ENCODE assay signal across 2 cellular contexts in the genomic region with DNA sequence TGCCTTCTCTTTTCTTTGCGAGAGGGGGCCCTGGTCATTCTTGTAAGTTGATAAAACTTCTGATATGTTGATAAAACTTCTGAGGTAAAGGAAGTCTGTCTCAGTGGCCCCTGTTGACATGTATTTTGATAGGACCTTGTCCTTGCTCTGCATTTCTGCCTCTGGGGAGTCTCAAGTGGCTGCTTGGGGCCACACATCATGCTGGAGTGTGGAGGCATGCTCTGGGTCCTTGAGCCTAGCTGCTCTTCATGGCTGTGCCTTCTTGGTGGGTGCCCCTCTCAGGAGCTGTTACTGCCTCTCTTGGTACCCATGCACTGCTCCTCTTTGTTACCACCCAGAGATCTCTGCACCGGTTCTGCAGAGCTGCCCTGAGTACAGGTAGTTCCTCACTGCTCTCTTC.
TF ChIP-seq lines count a peak whose summit lies in the region.

No MANE protein-coding gene starts in this region.

TF ChIP-seq in HEK293T, 16 proteins besides CTCF, POLR2A, EP300 and RAD21:
- TF ChIP-seq FOXK2 (IDR thresholded peaks at IDR 0.05) (no peak), SP1 (IDR thresholded peaks at IDR 0.05) (no peak), FOXM1 (IDR thresholded peaks at IDR 0.05; ENCODE audit: borderline replicate concordance) (no peak), HDGF (IDR thresholded peaks at IDR 0.05; ENCODE audit: borderline replicate concordance) (no peak), BHLHE40 (IDR thresholded peaks at IDR 0.05; ENCODE audit: borderline replicate concordance) (no peak), CTBP1 (IDR thresholded peaks at IDR 0.05; ENCODE audit: borderline replicate concordance) (no peak), ARNT (IDR thresholded peaks at IDR 0.05) (no peak), SUZ12 (IDR thresholded peaks at IDR 0.05) (no peak), ELF4 (IDR thresholded peaks at IDR 0.05) (no peak), FOXA1 (IDR thresholded peaks at IDR 0.05) (no peak), TARDBP (IDR thresholded peaks at IDR 0.05) (no peak), ZNF384 (IDR thresholded peaks at IDR 0.05) (no peak), LEF1 (IDR thresholded peaks at IDR 0.05; ENCODE audit: borderline replicate concordance) (no peak), L3MBTL2 (conservative IDR thresholded peaks at IDR 0.05) (no peak)
- TF ChIP-seq, protein P1, sequence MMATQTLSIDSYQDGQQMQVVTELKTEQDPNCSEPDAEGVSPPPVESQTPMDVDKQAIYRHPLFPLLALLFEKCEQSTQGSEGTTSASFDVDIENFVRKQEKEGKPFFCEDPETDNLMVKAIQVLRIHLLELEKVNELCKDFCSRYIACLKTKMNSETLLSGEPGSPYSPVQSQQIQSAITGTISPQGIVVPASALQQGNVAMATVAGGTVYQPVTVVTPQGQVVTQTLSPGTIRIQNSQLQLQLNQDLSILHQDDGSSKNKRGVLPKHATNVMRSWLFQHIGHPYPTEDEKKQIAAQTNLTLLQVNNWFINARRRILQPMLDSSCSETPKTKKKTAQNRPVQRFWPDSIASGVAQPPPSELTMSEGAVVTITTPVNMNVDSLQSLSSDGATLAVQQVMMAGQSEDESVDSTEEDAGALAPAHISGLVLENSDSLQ (IDR thresholded peaks at IDR 0.05): no peak
TF ChIP-seq in HEK293T: peak in this region for 0.

TF ChIP-seq in K562, 482 proteins besides CTCF, POLR2A, EP300 and RAD21:
- TF ChIP-seq BCL6 (CRISPR knock-in tag; IDR thresholded peaks at IDR 0.05): no peak
- TF ChIP-seq, protein P2, sequence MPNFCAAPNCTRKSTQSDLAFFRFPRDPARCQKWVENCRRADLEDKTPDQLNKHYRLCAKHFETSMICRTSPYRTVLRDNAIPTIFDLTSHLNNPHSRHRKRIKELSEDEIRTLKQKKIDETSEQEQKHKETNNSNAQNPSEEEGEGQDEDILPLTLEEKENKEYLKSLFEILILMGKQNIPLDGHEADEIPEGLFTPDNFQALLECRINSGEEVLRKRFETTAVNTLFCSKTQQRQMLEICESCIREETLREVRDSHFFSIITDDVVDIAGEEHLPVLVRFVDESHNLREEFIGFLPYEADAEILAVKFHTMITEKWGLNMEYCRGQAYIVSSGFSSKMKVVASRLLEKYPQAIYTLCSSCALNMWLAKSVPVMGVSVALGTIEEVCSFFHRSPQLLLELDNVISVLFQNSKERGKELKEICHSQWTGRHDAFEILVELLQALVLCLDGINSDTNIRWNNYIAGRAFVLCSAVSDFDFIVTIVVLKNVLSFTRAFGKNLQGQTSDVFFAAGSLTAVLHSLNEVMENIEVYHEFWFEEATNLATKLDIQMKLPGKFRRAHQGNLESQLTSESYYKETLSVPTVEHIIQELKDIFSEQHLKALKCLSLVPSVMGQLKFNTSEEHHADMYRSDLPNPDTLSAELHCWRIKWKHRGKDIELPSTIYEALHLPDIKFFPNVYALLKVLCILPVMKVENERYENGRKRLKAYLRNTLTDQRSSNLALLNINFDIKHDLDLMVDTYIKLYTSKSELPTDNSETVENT (CRISPR knock-in tag; IDR thresholded peaks at IDR 0.05): no peak
- no peak for TF ChIP-seq CBX5 (IDR thresholded peaks at IDR 0.05; ENCODE audit: borderline replicate concordance, low read depth)
- no peak for TF ChIP-seq CHD2 (IDR thresholded peaks at IDR 0.05; ENCODE audit: low read depth, low read length)
- no peak for TF ChIP-seq THRAP3 (IDR thresholded peaks at IDR 0.05; ENCODE audit: borderline replicate concordance)
- TF ChIP-seq NELFE (IDR thresholded peaks at IDR 0.05; ENCODE audit: insufficient read depth, insufficient read length): no peak
